ENCODE assay signal across 9 cellular contexts in genomic region chr1:16420719-16421118, GRCh38. TPM values are rescaled to one million over a fixed set of nuclear protein-coding genes. Genes with fewer than 3 reads are reported as not detected.
DNase-seq lines count a peak whose midpoint lies in the region; ATAC-seq and TF ChIP-seq lines count a peak whose summit lies in the region.
"Had no signal": no experiment of that assay in that cellular context is flagged by ENCODE, and none has a peak within 500 bp of the region (broad histone marks: within the 10 kb centered on the region; RNA-seq: fewer than 3 reads in every experiment).

No MANE protein-coding gene starts in this region.

- H3F3A ChIP-seq in Loucy (ENCODE audit: low read depth): no peaks in the 10 kb centered on the region

- WGBS in endodermal cell (ENCODE audit: insufficient coverage in 1 of 2, insufficient read length in 1 of 2), 2 experiments: 88 to 97% methylated on average over 4 of the region's 4 CpGs

- DNase-seq in activated effector memory CD4-positive, alpha-beta T cell treated with Interleukin-2 at 50 U/mL for 16 hours: peak; percentile 49
- DNase-seq in stimulated activated CD4-positive, alpha-beta T cell treated with anti-CD3 and anti-CD28 coated beads, TNF-alpha, amount 100 ng/mL, for 24 hours (ENCODE audit: low read depth in 3 of 3): peak; percentile 22 to 68 (median 40)
- no peak for DNase-seq in NCI-H510A treated with DMSO at 0.1 percent for 48 hours (lab: John Stamatoyannopoulos, UW)
- no peak for DNase-seq in NCI-H187 treated with DMSO at 0.1 percent for 48 hours (lab: John Stamatoyannopoulos, UW)
- no peak for DNase-seq in endodermal cell
- DNase-seq in NCI-H82 (lab: John Stamatoyannopoulos, UW): no peak

- no peaks in the 10 kb centered on the region for H3K9me2 ChIP-seq in Loucy (replicated peaks; ENCODE audit: low read depth, low read length)

- H3K9ac ChIP-seq in Loucy (ENCODE audit: low read depth, low read length, poor library complexity, severe bottlenecking) (no peak overlapping the region), endodermal cell (ENCODE audit: extremely low read depth, low read length, poor library complexity, severe bottlenecking) (no peak overlapping the region)

- no peaks in the 10 kb centered on the region for H3K9me3 Mint-ChIP-seq in endodermal cell

- H3K4me1 Mint-ChIP-seq in endodermal cell: peaks cover 5% of the 10 kb centered on the region

- H3K36me3 Mint-ChIP-seq in endodermal cell (ENCODE audit: low read depth): no peaks in the 10 kb centered on the region

- peaks cover 12% of the 10 kb centered on the region for H3K27me3 Mint-ChIP-seq in endodermal cell (ENCODE audit: insufficient read depth)

- H3K79me2 ChIP-seq in Loucy (ENCODE audit: insufficient read depth, low read length): no peaks in the 10 kb centered on the region

- no peaks in the 10 kb centered on the region for H3K4me1 ChIP-seq in Loucy (ENCODE audit: insufficient read depth, low read length, poor library complexity, severe bottlenecking)
- H3K4me1 ChIP-seq in endodermal cell (ENCODE audit: control insufficient read depth, insufficient read depth, low read length): no peaks in the 10 kb centered on the region
- H3K4me1 ChIP-seq: heart left ventricle had no signal

- H2AFZ ChIP-seq in Loucy (ENCODE audit: low read length): peak overlapping the region; percentile 49; the same call in 1 of the 2 replicates

- TF ChIP-seq CTCF in Loucy (conservative IDR thresholded peaks at IDR 0.05; ENCODE audit: low read length): no peak
- no peak for TF ChIP-seq CTCF in endodermal cell (conservative IDR thresholded peaks at IDR 0.05)

- peak overlapping the region; percentile 1 for H3K4me2 ChIP-seq in Loucy (ENCODE audit: low read depth, low read length, poor library complexity, severe bottlenecking)

- H3K27ac Mint-ChIP-seq in endodermal cell: no peak overlapping the region

- H3K36me3 ChIP-seq in Loucy (ENCODE audit: insufficient read depth, low read length) (no peaks in the 10 kb centered on the region), endodermal cell (ENCODE audit: control insufficient read depth, insufficient read depth, low read length) (no peaks in the 10 kb centered on the region)
- H3K36me3 ChIP-seq: heart left ventricle had no signal

- no peak overlapping the region for H3K4me3 Mint-ChIP-seq in endodermal cell

- no peak overlapping the region for H3K27ac ChIP-seq in endodermal cell (ENCODE audit: low read depth, low read length)

- H3K27me3 ChIP-seq in Loucy (ENCODE audit: insufficient read depth, low read length, poor library complexity, severe bottlenecking): no peaks in the 10 kb centered on the region
- no peaks in the 10 kb centered on the region for H3K27me3 ChIP-seq in endodermal cell (ENCODE audit: control insufficient read depth, insufficient read depth, low read length, poor library complexity, severe bottlenecking)

- no peaks in the 10 kb centered on the region for H4K20me1 ChIP-seq in Loucy (ENCODE audit: insufficient read depth, low read length, poor library complexity, severe bottlenecking)

- ATAC-seq in GM19463 (IDR thresholded peaks at IDR 0.05; ENCODE audit: unreplicated experiment): peak; percentile 81
- ATAC-seq: heart left ventricle had no signal

- H3K9me3 ChIP-seq in Loucy (ENCODE audit: insufficient read depth, low read depth, low read length) (no peaks in the 10 kb centered on the region), endodermal cell (ENCODE audit: control insufficient read depth, low read length) (no peaks in the 10 kb centered on the region)
- H3K9me3 ChIP-seq: heart left ventricle had no signal

- H3K4me3 ChIP-seq in Loucy (ENCODE audit: low read length, poor library complexity, severe bottlenecking) (no peak overlapping the region), endodermal cell (ENCODE audit: low read length) (no peak overlapping the region)
- H3K4me3 ChIP-seq: heart left ventricle had no signal

RNA-seq across cellular contexts. Expression of gene SPATA21, which starts 16.5 kb away (rescaled TPM):
- total RNA-seq in endodermal cell: not detected
- polyA plus RNA-seq in endodermal cell (2013, experiment 1 of 2): not detected
- not detected for polyA plus RNA-seq in endodermal cell (2013, experiment 2 of 2)
- total RNA-seq: heart left ventricle had no signal

RNA-seq across cellular contexts. Expression of gene NECAP2, which starts 19.8 kb away (rescaled TPM):
- 10 to 100 TPM; 43.9 to 45.8 TPM for total RNA-seq in endodermal cell
- polyA plus RNA-seq in endodermal cell (2013, experiment 1 of 2): 40.4 TPM
- 37.9 TPM for polyA plus RNA-seq in endodermal cell (2013, experiment 2 of 2)

RNA-seq across cellular contexts. Expression of gene SZRD1, which starts 53.7 kb away (rescaled TPM):
- 100 to 1,000 TPM; 111 to 118 TPM for total RNA-seq in endodermal cell
- polyA plus RNA-seq in endodermal cell (2013, experiment 1 of 2): 81.7 TPM
- polyA plus RNA-seq in endodermal cell (2013, experiment 2 of 2): 86.2 TPM

Comparison
In these comparisons a context has a peak if more than half of its experiments do, and no peak if none do; other contexts are left out.
1. DNase-seq: peak in activated effector memory CD4-positive, alpha-beta T cell treated with Interleukin-2 at 50 U/mL for 16 hours (single experiment) and stimulated activated CD4-positive, alpha-beta T cell treated with anti-CD3 and anti-CD28 coated beads, TNF-alpha, amount 100 ng/mL, for 24 hours (3 of 3); none in NCI-H510A treated with DMSO at 0.1 percent for 48 hours (single experiment), NCI-H187 treated with DMSO at 0.1 percent for 48 hours (single experiment), endodermal cell (single experiment) and NCI-H82 (single experiment).